In the genomic region with DNA sequence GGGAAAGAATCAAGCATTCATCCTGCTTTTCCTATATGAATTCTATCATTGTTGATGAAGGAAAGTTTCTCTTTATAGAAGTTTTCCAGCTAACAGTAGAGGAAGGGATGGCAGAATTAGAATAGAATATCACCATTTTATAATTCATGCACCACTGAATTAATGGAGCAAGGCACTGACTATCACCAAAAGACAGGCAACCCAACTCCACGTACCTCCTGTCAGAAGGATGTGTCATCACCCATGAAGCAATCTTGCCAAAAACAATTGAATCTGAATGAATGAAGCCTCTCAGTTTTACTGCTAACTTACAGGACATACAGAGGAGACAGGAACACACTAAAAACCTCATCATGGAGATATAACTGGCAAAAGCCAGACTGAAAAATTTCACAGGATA, we compare ENCODE assay signal across 14 cellular contexts.
DNase-seq lines count a peak whose midpoint lies in the region; ATAC-seq and TF ChIP-seq lines count a peak whose summit lies in the region.
"Had no signal": no experiment of that assay in that cellular context is flagged by ENCODE, and none has a peak within 500 bp of the region (broad histone marks: within the 10 kb centered on the region; RNA-seq: fewer than 3 reads in every experiment).

No MANE protein-coding gene starts in this region.

- H3K27ac Mint-ChIP-seq in activated naive CD8-positive, alpha-beta T cell = peak overlapping the region; percentile 47
- no peak overlapping the region for H3K27ac Mint-ChIP-seq in activated naive CD8-positive, alpha-beta T cell treated with anti-CD3 and anti-CD28 coated beads, Interleukin-2, amount 50 U/mL, for 24 hours
- H3K27ac Mint-ChIP-seq in type B pancreatic cell (peak overlapping the region; percentile 8), endodermal cell (no peak overlapping the region)

- H3K9me3 Mint-ChIP-seq in activated naive CD8-positive, alpha-beta T cell (ENCODE audit: low read depth) = no peaks in the 10 kb centered on the region
- no peaks in the 10 kb centered on the region for H3K9me3 Mint-ChIP-seq in activated naive CD8-positive, alpha-beta T cell treated with anti-CD3 and anti-CD28 coated beads, Interleukin-2, amount 50 U/mL, for 24 hours
- no peaks in the 10 kb centered on the region for H3K9me3 Mint-ChIP-seq in type B pancreatic cell
- no peaks in the 10 kb centered on the region for H3K9me3 Mint-ChIP-seq in endodermal cell

- no peak for DNase-seq in activated naive CD8-positive, alpha-beta T cell treated with anti-CD3 and anti-CD28 coated beads, Interleukin-2, amount 50 U/mL, for 24 hours
- DNase-seq in RPMI7951 (ENCODE audit: low read depth) (peak; percentile 76), fibroblast of lung (ENCODE audit: low read depth in 2 of 2) (peak; percentile 18 to 23), type B pancreatic cell (ENCODE audit: extremely low spot score, unreplicated experiment) (no peak), NCI-H526 (lab: John Stamatoyannopoulos, UW) (no peak), NCI-H345 treated with DMSO at 0.1 percent for 48 hours (lab: John Stamatoyannopoulos, UW; ENCODE audit: unreplicated experiment) (no peak), endodermal cell (no peak)
- DNase-seq: activated effector memory CD4-positive, alpha-beta T cell treated with anti-CD3 and anti-CD28 coated beads, Interleukin-2, amount 50 U/mL, for 16 hours; colonic mucosa; NCI-H2081 treated with DMSO at 0.1 percent for 48 hours had no signal

- H3K79me2 ChIP-seq in fibroblast of lung (ENCODE audit: control insufficient read depth, insufficient read depth, low read length) = no peaks in the 10 kb centered on the region

- no peak overlapping the region for H2AFZ ChIP-seq in fibroblast of lung (ENCODE audit: low read length)
- H2AFZ ChIP-seq: PC-9 had no signal

- H3K36me3 Mint-ChIP-seq in activated naive CD8-positive, alpha-beta T cell = peaks cover 18% of the 10 kb centered on the region
- H3K36me3 Mint-ChIP-seq in activated naive CD8-positive, alpha-beta T cell treated with anti-CD3 and anti-CD28 coated beads, Interleukin-2, amount 50 U/mL, for 24 hours (ENCODE audit: low read depth) = peaks cover 47% of the 10 kb centered on the region
- peaks cover 5% of the 10 kb centered on the region for H3K36me3 Mint-ChIP-seq in type B pancreatic cell
- H3K36me3 Mint-ChIP-seq in endodermal cell (ENCODE audit: low read depth) = no peaks in the 10 kb centered on the region

- H3K36me3 ChIP-seq in fibroblast of lung (ENCODE audit: control insufficient read depth, insufficient read depth, low read length) = no peaks in the 10 kb centered on the region
- no peaks in the 10 kb centered on the region for H3K36me3 ChIP-seq in endodermal cell (ENCODE audit: control insufficient read depth, insufficient read depth, low read length)
- H3K36me3 ChIP-seq: colonic mucosa, thoracic aorta had no signal

- H3K9ac ChIP-seq in fibroblast of lung (ENCODE audit: insufficient read depth, low read length) (no peak overlapping the region), endodermal cell (ENCODE audit: extremely low read depth, low read length, poor library complexity, severe bottlenecking) (no peak overlapping the region)

- H3K9me3 ChIP-seq in fibroblast of lung (ENCODE audit: control insufficient read depth, insufficient read depth, low read depth, low read length) (no peaks in the 10 kb centered on the region), endodermal cell (ENCODE audit: control insufficient read depth, low read length) (no peaks in the 10 kb centered on the region)
- H3K9me3 ChIP-seq: colonic mucosa, thoracic aorta had no signal

- H3K4me1 Mint-ChIP-seq in activated naive CD8-positive, alpha-beta T cell (ENCODE audit: low read depth) = peaks cover 28% of the 10 kb centered on the region
- peaks cover 78% of the 10 kb centered on the region for H3K4me1 Mint-ChIP-seq in activated naive CD8-positive, alpha-beta T cell treated with anti-CD3 and anti-CD28 coated beads, Interleukin-2, amount 50 U/mL, for 24 hours
- H3K4me1 Mint-ChIP-seq in type B pancreatic cell (ENCODE audit: unreplicated experiment) = peaks cover 28% of the 10 kb centered on the region
- H3K4me1 Mint-ChIP-seq in endodermal cell = peaks cover 13% of the 10 kb centered on the region

- H3K27ac ChIP-seq in fibroblast of lung (ENCODE audit: insufficient read depth, low read length) = no peak overlapping the region
- no peak overlapping the region for H3K27ac ChIP-seq in endodermal cell (ENCODE audit: low read depth, low read length)
- H3K27ac ChIP-seq: colonic mucosa, PC-9, thoracic aorta, VCaP had no signal

- no peak overlapping the region for H3K4me2 ChIP-seq in fibroblast of lung (ENCODE audit: extremely low read depth, insufficient read depth, low read length)
- H3K4me2 ChIP-seq: PC-9 had no signal

- TF ChIP-seq CTCF in fibroblast of lung (conservative IDR thresholded peaks at IDR 0.05 in 1 of 2, IDR thresholded peaks at IDR 0.05 in 1 of 2; ENCODE audit: low read depth in 1 of 2, low read length in 2 of 2) (no peak), type B pancreatic cell (conservative IDR thresholded peaks at IDR 0.05) (no peak), endodermal cell (conservative IDR thresholded peaks at IDR 0.05) (no peak)

- H3K27me3 Mint-ChIP-seq in activated naive CD8-positive, alpha-beta T cell = no peaks in the 10 kb centered on the region
- no peaks in the 10 kb centered on the region for H3K27me3 Mint-ChIP-seq in activated naive CD8-positive, alpha-beta T cell treated with anti-CD3 and anti-CD28 coated beads, Interleukin-2, amount 50 U/mL, for 24 hours
- no peaks in the 10 kb centered on the region for H3K27me3 Mint-ChIP-seq in type B pancreatic cell
- no peaks in the 10 kb centered on the region for H3K27me3 Mint-ChIP-seq in endodermal cell (ENCODE audit: insufficient read depth)

- H3K4me3 ChIP-seq in fibroblast of lung (replicated peaks in 1 of 4; ENCODE audit: control extremely low read depth in 1 of 4, insufficient read depth in 1 of 4, low read depth in 3 of 4, low read length in 4 of 4) (no peak overlapping the region), endodermal cell (ENCODE audit: low read length) (no peak overlapping the region)
- H3K4me3 ChIP-seq: colonic mucosa, PC-9, thoracic aorta had no signal

- H3K4me3 Mint-ChIP-seq in activated naive CD8-positive, alpha-beta T cell = no peak overlapping the region
- no peak overlapping the region for H3K4me3 Mint-ChIP-seq in activated naive CD8-positive, alpha-beta T cell treated with anti-CD3 and anti-CD28 coated beads, Interleukin-2, amount 50 U/mL, for 24 hours
- H3K4me3 Mint-ChIP-seq in type B pancreatic cell (no peak overlapping the region), endodermal cell (no peak overlapping the region)

- no peaks in the 10 kb centered on the region for H3K4me1 ChIP-seq in fibroblast of lung (ENCODE audit: control insufficient read depth, extremely low read depth, insufficient read depth, low read length)
- H3K4me1 ChIP-seq in endodermal cell (ENCODE audit: control insufficient read depth, insufficient read depth, low read length) = no peaks in the 10 kb centered on the region
- H3K4me1 ChIP-seq: colonic mucosa had no signal

- no peaks in the 10 kb centered on the region for H4K20me1 ChIP-seq in fibroblast of lung (ENCODE audit: control insufficient read depth, extremely low read depth, insufficient read depth, low read length)

- ATAC-seq in activated naive CD8-positive, alpha-beta T cell treated with anti-CD3 and anti-CD28 coated beads, Interleukin-2, amount 50 U/mL, for 24 hours = no peak

- 67 to 92% methylated on average over 1 of the region's 1 CpG for WGBS in endodermal cell (ENCODE audit: insufficient coverage in 1 of 2, insufficient read length in 1 of 2), 2 experiments

- no peaks in the 10 kb centered on the region for H3K27me3 ChIP-seq in fibroblast of lung (ENCODE audit: control insufficient read depth, insufficient read depth, low read length)
- no peaks in the 10 kb centered on the region for H3K27me3 ChIP-seq in endodermal cell (ENCODE audit: control insufficient read depth, insufficient read depth, low read length, poor library complexity, severe bottlenecking)
- H3K27me3 ChIP-seq: colonic mucosa had no signal

Comparison
In these comparisons a context has a peak if more than half of its experiments do, and no peak if none do; other contexts are left out.
1. H3K27ac Mint-ChIP-seq: peak in activated naive CD8-positive, alpha-beta T cell (single experiment) and type B pancreatic cell (single experiment); none in activated naive CD8-positive, alpha-beta T cell treated with anti-CD3 and anti-CD28 coated beads, Interleukin-2, amount 50 U/mL, for 24 hours (single experiment) and endodermal cell (single experiment).
2. DNase-seq: peak in RPMI7951 (single experiment) and fibroblast of lung (2 of 2); none in activated naive CD8-positive, alpha-beta T cell treated with anti-CD3 and anti-CD28 coated beads, Interleukin-2, amount 50 U/mL, for 24 hours (single experiment), type B pancreatic cell (single experiment), NCI-H526 (0 of 2), NCI-H345 treated with DMSO at 0.1 percent for 48 hours (single experiment) and endodermal cell (single experiment).